Comparison of ENCODE assay signal across 8 cellular contexts in the genomic region with DNA sequence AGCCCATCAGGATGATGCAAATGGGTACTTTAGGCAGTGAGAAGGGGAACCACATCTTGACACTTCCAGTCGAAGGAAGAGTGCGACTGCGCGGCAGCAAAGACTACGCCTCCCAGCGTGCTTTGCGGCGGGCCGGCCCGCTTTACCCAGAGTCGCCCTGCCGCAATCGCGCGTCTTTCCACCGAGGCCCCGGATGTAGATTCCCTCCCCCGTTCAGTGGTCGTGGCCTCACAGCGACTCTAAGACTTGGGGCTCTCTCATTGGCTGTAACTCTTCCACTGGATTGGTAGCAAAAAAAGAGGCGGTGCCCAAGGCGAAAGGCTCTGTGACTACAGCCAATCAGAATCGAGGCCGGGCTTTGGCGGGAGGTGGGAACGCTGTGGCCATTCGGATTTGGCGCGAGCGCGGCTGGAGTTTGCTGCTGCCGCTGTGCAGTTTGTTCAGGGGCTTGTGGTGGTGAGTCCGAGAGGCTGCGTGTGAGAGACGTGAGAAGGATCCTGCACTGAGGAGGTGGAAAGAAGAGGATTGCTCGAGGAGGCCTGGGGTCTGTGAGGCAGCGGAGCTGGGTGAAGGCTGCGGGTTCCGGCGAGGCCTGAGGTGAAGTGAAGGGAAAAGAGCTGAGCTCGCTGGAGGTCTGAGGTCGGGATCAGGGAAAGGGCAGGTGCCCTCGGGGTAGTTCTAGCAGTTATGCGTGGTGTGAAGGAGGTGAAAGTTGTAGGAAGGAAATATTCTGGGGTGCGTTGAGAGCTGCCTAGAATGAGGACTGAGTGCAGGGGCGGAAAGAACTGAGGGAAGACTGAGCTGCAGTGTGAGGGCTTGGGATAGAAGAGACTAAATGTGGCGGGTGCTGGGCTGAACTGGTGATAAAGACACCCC. TPM values are rescaled to one million over a fixed set of nuclear protein-coding genes. Genes with fewer than 3 reads are reported as not detected.
A peak's percentile ranks its signal among the peaks of the same experiment; 100 is the strongest.
DNase-seq lines count a peak whose midpoint lies in the region; ATAC-seq, FAIRE-seq and TF ChIP-seq lines count a peak whose summit lies in the region.

A gene with protein sequence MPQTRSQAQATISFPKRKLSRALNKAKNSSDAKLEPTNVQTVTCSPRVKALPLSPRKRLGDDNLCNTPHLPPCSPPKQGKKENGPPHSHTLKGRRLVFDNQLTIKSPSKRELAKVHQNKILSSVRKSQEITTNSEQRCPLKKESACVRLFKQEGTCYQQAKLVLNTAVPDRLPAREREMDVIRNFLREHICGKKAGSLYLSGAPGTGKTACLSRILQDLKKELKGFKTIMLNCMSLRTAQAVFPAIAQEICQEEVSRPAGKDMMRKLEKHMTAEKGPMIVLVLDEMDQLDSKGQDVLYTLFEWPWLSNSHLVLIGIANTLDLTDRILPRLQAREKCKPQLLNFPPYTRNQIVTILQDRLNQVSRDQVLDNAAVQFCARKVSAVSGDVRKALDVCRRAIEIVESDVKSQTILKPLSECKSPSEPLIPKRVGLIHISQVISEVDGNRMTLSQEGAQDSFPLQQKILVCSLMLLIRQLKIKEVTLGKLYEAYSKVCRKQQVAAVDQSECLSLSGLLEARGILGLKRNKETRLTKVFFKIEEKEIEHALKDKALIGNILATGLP (plus strand): TSS at position 386 of the 876 bp plus-strand sequence. CDS start 1,542 bp downstream, outside the sequence.

- POLR2A ChIA-PET in OCI-LY7 (lab: Charles Lee) = interaction anchor here (0.6 to 1.9 kb wide), 9 partner anchors 10 to 1651 kb away, joined by 3 to 5 read pairs (median 3); a partner anchor contains a TSS

- peak within 1 kb of the TSS; percentile 89 for H3K27ac ChIP-seq in OCI-LY7 (ENCODE audit: low read depth, low read length, poor library complexity, severe bottlenecking)

- DNase-seq in D721Med (ENCODE audit: insufficient read length, low spot score) (peak; percentile 75), HuH-7.5 (ENCODE audit: low spot score) (peak; percentile 74), OCI-LY7 (ENCODE audit: low spot score) (peak; percentile 100), activated T-cell treated with anti-CD3 and anti-CD28 coated beads for 1 hour (ENCODE audit: low read depth) (peak; percentile 95), epithelial cell of esophagus (ENCODE audit: low read depth) (peak; percentile 99), mucosa of descending colon (peak; percentile 98 to 99 (median 99))
- peak; percentile 97 for DNase-seq in stimulated activated CD8-positive, alpha-beta memory T cell treated with anti-CD3 and anti-CD28 coated beads, Interleukin-4, amount 100 ng/mL, for 24 hours (ENCODE audit: low read depth)

- H3K9me3 ChIP-seq in OCI-LY7 (ENCODE audit: low read length) (no peaks in the 10 kb centered on the region), mucosa of descending colon (no peaks in the 10 kb centered on the region)

- H3K9me2 ChIP-seq in OCI-LY7 (ENCODE audit: insufficient read depth, low read length) = no peaks in the 10 kb centered on the region

- ATAC-seq in GM21526 (IDR thresholded peaks at IDR 0.05; ENCODE audit: low FRiP score, unreplicated experiment) (peak; percentile 85), mucosa of descending colon (peak; percentile 89)

- intact Hi-C loops in OCI-LY7 (cut with micrococcal nuclease; ENCODE audit: unreplicated experiment) = loop anchor here (5.0 kb wide), 2 partner anchors 70 to 175 kb away; a partner anchor contains a TSS
- intact Hi-C loops in mucosa of descending colon (cut with DNase I, micrococcal nuclease) = loop anchor here in 1 of 2 donors (10.0 kb wide), 1 partner anchor 93 kb away; no protein-coding TSS in a partner anchor

- CTCF ChIA-PET in OCI-LY7 (lab: Charles Lee; ENCODE audit: unreplicated experiment) = interaction anchor here (1.0 kb wide), 1 partner anchor 69 kb away, joined by 4 read pairs; a partner anchor contains a TSS

- TF ChIP-seq CTCF in D721Med (IDR thresholded peaks at IDR 0.05; ENCODE audit: insufficient read depth, missing control alignments) = no peak
- TF ChIP-seq CTCF in OCI-LY7 (conservative IDR thresholded peaks at IDR 0.05; ENCODE audit: low read length) = no peak
- no peak for TF ChIP-seq CTCF in epithelial cell of esophagus (IDR thresholded peaks at IDR 0.05; ENCODE audit: insufficient read depth, low read depth, low read length, missing control alignments)
- no peak for TF ChIP-seq CTCF in mucosa of descending colon (IDR thresholded peaks at IDR 0.05)

- H3K79me2 ChIP-seq in OCI-LY7 (ENCODE audit: insufficient read depth, low read depth, low read length) = peaks cover 43% of the 10 kb centered on the region

- BruUV-seq in OCI-LY7 (replicated peaks; lab: Mats Ljungman, UMichigan) = no TSS peak

- peak within 1 kb of the TSS; percentile 97 for H3K4me3 ChIP-seq in OCI-LY7 (ENCODE audit: low read depth, low read length, poor library complexity, severe bottlenecking)
- peak within 1 kb of the TSS; percentile 87 for H3K4me3 ChIP-seq in epithelial cell of esophagus (ENCODE audit: low read length)
- H3K4me3 ChIP-seq in mucosa of descending colon = peak within 1 kb of the TSS; percentile 27

- no peak for FAIRE-seq in D721Med (lab: Jason Lieb, UNC)

- H4K20me1 ChIP-seq in OCI-LY7 (ENCODE audit: insufficient read depth, low read length) = 0 out of 2 replicates have a peak, but pooled peaks cover 17% of the 10 kb centered on the region

- H3K4me2 ChIP-seq in OCI-LY7 (ENCODE audit: low read length) = peak within 1 kb of the TSS; percentile 72

- peak within 1 kb of the TSS; percentile 47 for H2AFZ ChIP-seq in OCI-LY7 (ENCODE audit: low read length)

- H3K4me1 ChIP-seq in OCI-LY7 (ENCODE audit: insufficient read depth, low read length, poor library complexity, severe bottlenecking) (peaks cover 31% of the 10 kb centered on the region), mucosa of descending colon (ENCODE audit: low read depth) (peaks cover 36% of the 10 kb centered on the region)

- peaks cover 41% of the 10 kb centered on the region for H3K36me3 ChIP-seq in OCI-LY7 (ENCODE audit: insufficient read depth, low read length)
- H3K36me3 ChIP-seq in mucosa of descending colon (ENCODE audit: low read depth) = no peaks in the 10 kb centered on the region

RNA-seq across cellular contexts. Expression of the gene that starts here (rescaled TPM):
- 72.3 and 75.2 TPM in 2 replicates for total RNA-seq in OCI-LY7 (2014; rRNA removed; shearing (Covaris generic))
- total RNA-seq in OCI-LY7 (2022) (132 and 156 TPM in 2 replicates), mucosa of descending colon (10 to 100 TPM in 1 of 3 donors, 1 to 10 TPM in 2; 4.0 to 14.9 (median 7.4) TPM)

Comparison
In these comparisons a context has a peak if more than half of its experiments do, and no peak if none do; other contexts are left out.
1. Peak in every context shown above with its lines: DNase-seq, ATAC-seq, H3K4me3 ChIP-seq and H3K27ac ChIP-seq.
2. RNA of the gene that starts here (total RNA-seq): 72.3 to 156 TPM in OCI-LY7; 4.0 to 14.9 TPM in mucosa of descending colon; every median in the first group is over 4 times any median in the second.
3. H3K4me3 ChIP-seq: peak in every context shown above with its lines; median percentile 97 in OCI-LY7; 87 in epithelial cell of esophagus; 27 in mucosa of descending colon.